Comparison of ENCODE assay signal across 15 cellular contexts in genomic region chr1:1683104-1683905, GRCh38. TPM values are rescaled to one million over a fixed set of nuclear protein-coding genes. Genes with fewer than 3 reads are reported as not detected.
DNase-seq lines count a peak whose midpoint lies in the region; ATAC-seq and TF ChIP-seq lines count a peak whose summit lies in the region.
"Had no signal": no experiment of that assay in that cellular context is flagged by ENCODE, and none has a peak within 500 bp of the region (broad histone marks: within the 10 kb centered on the region; RNA-seq: fewer than 3 reads in every experiment).

No MANE protein-coding gene starts in this region.

- H3K4me1 ChIP-seq in right cardiac atrium (ENCODE audit: control insufficient read depth, insufficient read depth, low read length) (no peaks in the 10 kb centered on the region), right atrium auricular region (peaks cover 0 to 26% of the 10 kb centered on the region in 2 donors), left lung (peaks cover 0 to 32% of the 10 kb centered on the region in 2 donors), ascending aorta (peaks cover 6 to 9% of the 10 kb centered on the region in 2 donors)
- H3K4me1 ChIP-seq: HAP-1, psoas muscle had no signal

- intact Hi-C loops in right cardiac atrium (cut with DNase I) (no loop called here), left lung (cut with DNase I) (no loop called here), ascending aorta (cut with DNase I) (no loop called here)

- H3K36me3 ChIP-seq in right atrium auricular region (no peaks in the 10 kb centered on the region), left lung (peaks cover 0 to 4% of the 10 kb centered on the region in 2 donors), ascending aorta (no peaks in the 10 kb centered on the region)
- H3K36me3 ChIP-seq: HAP-1 had no signal

- no peaks in the 10 kb centered on the region for H3K27me3 Mint-ChIP-seq in stimulated activated naive CD8-positive, alpha-beta T cell treated with anti-CD3 and anti-CD28 coated beads, Interleukin-15, amount 100 ng/mL, for 72 hours

- H3K4me1 Mint-ChIP-seq in stimulated activated naive CD8-positive, alpha-beta T cell treated with anti-CD3 and anti-CD28 coated beads, Interleukin-15, amount 100 ng/mL, for 72 hours, result peaks cover 52% of the 10 kb centered on the region

- H3K27ac Mint-ChIP-seq in stimulated activated naive CD8-positive, alpha-beta T cell treated with anti-CD3 and anti-CD28 coated beads, Interleukin-15, amount 100 ng/mL, for 72 hours, result peak overlapping the region; percentile 68 to 74

- no peak for ATAC-seq in right cardiac atrium
- ATAC-seq in left lung, result peak; percentile 13
- no peak for ATAC-seq in stimulated activated naive CD8-positive, alpha-beta T cell treated with anti-CD3 and anti-CD28 coated beads, Interleukin-15, amount 100 ng/mL, for 72 hours
- ATAC-seq: psoas muscle had no signal

- H3K9me3 Mint-ChIP-seq in stimulated activated naive CD8-positive, alpha-beta T cell treated with anti-CD3 and anti-CD28 coated beads, Interleukin-15, amount 100 ng/mL, for 72 hours, result no peaks in the 10 kb centered on the region

- H3K9me3 ChIP-seq in right cardiac atrium (ENCODE audit: control insufficient read depth, low read length), result no peaks in the 10 kb centered on the region
- no peaks in the 10 kb centered on the region for H3K9me3 ChIP-seq in right atrium auricular region
- H3K9me3 ChIP-seq in left lung, result no peaks in the 10 kb centered on the region
- no peaks in the 10 kb centered on the region for H3K9me3 ChIP-seq in ascending aorta
- H3K9me3 ChIP-seq: HAP-1, psoas muscle had no signal

- TF ChIP-seq CTCF in right atrium auricular region (IDR thresholded peaks at IDR 0.05) (no peak), left lung (IDR thresholded peaks at IDR 0.05) (no peak), ascending aorta (IDR thresholded peaks at IDR 0.05) (no peak)

- H3K4me3 ChIP-seq in right cardiac atrium (ENCODE audit: low read length) (no peak overlapping the region), right atrium auricular region (no peak overlapping the region), left lung (no peak overlapping the region), ascending aorta (no peak overlapping the region)
- H3K4me3 ChIP-seq: HAP-1, psoas muscle had no signal

- peak in 2 of 3 donors; percentile 8 to 25 for DNase-seq in right cardiac atrium
- DNase-seq in right atrium auricular region (ENCODE audit: low spot score), result no peak
- peak; percentile 8 for DNase-seq in amniotic epithelial cell (ENCODE audit: low read depth)
- DNase-seq in left lung, result peak in 1 of 2 donors; percentile 55
- DNase-seq in stimulated activated naive CD8-positive, alpha-beta T cell treated with anti-CD3 and anti-CD28 coated beads, Interleukin-15, amount 100 ng/mL, for 72 hours, result no peak
- DNase-seq in AG08395 (ENCODE audit: low spot score), result no peak
- DNase-seq in ascending aorta (ENCODE audit: low spot score in 2 of 2), result no peak
- no peak for DNase-seq in NCI-H187 (lab: John Stamatoyannopoulos, UW)
- DNase-seq: activated CD4-positive, alpha-beta T cell treated with anti-CD3 and anti-CD28 coated beads for 1 hour; activated CD8-positive, alpha-beta memory T cell treated with anti-CD3 and anti-CD28 coated beads, Interleukin-2, amount 50 U/mL, for 4 hours; activated naive CD4-positive, alpha-beta T cell; NCI-H1694; SHP77 treated with DMSO at 0.1 percent for 48 hours had no signal

- no peak overlapping the region for H3K27ac ChIP-seq in right cardiac atrium (ENCODE audit: low read length)
- H3K27ac ChIP-seq in right atrium auricular region, result no peak overlapping the region
- no peak overlapping the region for H3K27ac ChIP-seq in left lung
- peak overlapping the region in 1 of 2 donors; percentile 12 for H3K27ac ChIP-seq in ascending aorta
- H3K27ac ChIP-seq: psoas muscle had no signal

- 72% methylated on average over 26 of the region's 26 CpGs for WGBS in right cardiac atrium

- no peak overlapping the region for H3K4me3 Mint-ChIP-seq in stimulated activated naive CD8-positive, alpha-beta T cell treated with anti-CD3 and anti-CD28 coated beads, Interleukin-15, amount 100 ng/mL, for 72 hours

- no peaks in the 10 kb centered on the region for H3K27me3 ChIP-seq in right cardiac atrium (ENCODE audit: control insufficient read depth, insufficient read depth)
- no peaks in the 10 kb centered on the region for H3K27me3 ChIP-seq in right atrium auricular region
- H3K27me3 ChIP-seq in left lung, result no peaks in the 10 kb centered on the region
- H3K27me3 ChIP-seq in ascending aorta, result no peaks in the 10 kb centered on the region

RNA-seq across cellular contexts. Expression of gene SLC35E2B, which starts 9.3 kb away (rescaled TPM):
- total RNA-seq in right cardiac atrium (10 to 100 TPM; 16.9 to 29.5 (median 26.2) TPM), right atrium auricular region (10 to 100 TPM; 18.4 to 22.1 TPM), left lung (10 to 100 TPM; 45.7 to 55.4 TPM), ascending aorta (43.7 TPM)
- 14.3 TPM for polyA plus RNA-seq in right cardiac atrium

RNA-seq across cellular contexts. Expression of gene CDK11B, which starts 24.5 kb away (rescaled TPM):
- 10 to 100 TPM; 18.8 to 20.6 (median 19.7) TPM for total RNA-seq in right cardiac atrium
- polyA plus RNA-seq in right cardiac atrium, result 27.0 TPM
- 10 to 100 TPM; 16.2 to 19.7 TPM for total RNA-seq in right atrium auricular region
- total RNA-seq in left lung, result 10 to 100 TPM; 16.3 to 23.2 TPM
- 24.8 TPM for total RNA-seq in ascending aorta

RNA-seq across cellular contexts. Expression of gene CDK11A, which starts 40.9 kb away (rescaled TPM):
- total RNA-seq in right cardiac atrium, result 10 to 100 TPM; 16.9 to 25.4 (median 21.8) TPM
- polyA plus RNA-seq in right cardiac atrium, result 21.6 TPM
- total RNA-seq in right atrium auricular region, result 1 to 10 TPM; 4.3 to 8.2 TPM
- total RNA-seq in left lung, result 10 to 100 TPM; 21.1 to 43.2 TPM
- 150 TPM for total RNA-seq in ascending aorta

RNA-seq across cellular contexts. Expression of gene MMP23B, which starts 51.3 kb away (rescaled TPM):
- total RNA-seq in right cardiac atrium (10 to 100 TPM; 18.7 to 22.4 (median 19.9) TPM), right atrium auricular region (10 to 100 TPM; 17.5 to 26.9 TPM), left lung (10 to 100 TPM; 43.5 to 56.7 TPM), ascending aorta (71.3 TPM)
- polyA plus RNA-seq in right cardiac atrium, result 15.8 TPM

Comparison
In these comparisons a context has a peak if more than half of its experiments do, and no peak if none do; other contexts are left out.
1. DNase-seq: peak in right cardiac atrium (2 of 3) and amniotic epithelial cell (single experiment); none in right atrium auricular region (single experiment), stimulated activated naive CD8-positive, alpha-beta T cell treated with anti-CD3 and anti-CD28 coated beads, Interleukin-15, amount 100 ng/mL, for 72 hours (0 of 2), AG08395 (single experiment), ascending aorta (0 of 2) and NCI-H187 (0 of 2).